Comparison of ENCODE assay signal across 19 cellular contexts in genomic region chrX:102672876-102673275, GRCh38.
"Had no signal": no experiment of that assay in that cellular context is flagged by ENCODE, and none has a peak within 500 bp of the region (broad histone marks: within the 10 kb centered on the region; RNA-seq: fewer than 3 reads in every experiment).

No MANE protein-coding gene starts in this region.

- H3K4me3 ChIP-seq: cardiac muscle cell, dorsolateral prefrontal cortex, gastrocnemius medialis, left lung, ovary, sigmoid colon, spleen had no signal

- H3K36me3 ChIP-seq: cardiac muscle cell, gastrocnemius medialis, left lung, ovary, sigmoid colon had no signal

- H3K4me1 ChIP-seq: gastrocnemius medialis, left lung, sigmoid colon, spleen had no signal

- ATAC-seq: activated T-cell treated with anti-CD3 and anti-CD28 coated beads, Interleukin-2, amount 50 U/mL, for 4 hours; gastrocnemius medialis; left lung; naive thymus-derived CD8-positive, alpha-beta T cell; SK-N-SH treated with all-trans-retinoic acid at 6 μM for 48 hours; stimulated activated memory B cell treated with anti-CD40 and anti-IgM and Interleukin-4, amounts not matched to agents 10 μg/mL and 1 μg/mL and 100 μg/mL, for 72 hours had no signal

- H3K9me3 ChIP-seq: gastrocnemius medialis, left lung, ovary, sigmoid colon had no signal

- H3K27me3 ChIP-seq: cardiac muscle cell, gastrocnemius medialis, left lung, ovary, sigmoid colon, spleen had no signal

- DNase-seq: activated CD4-positive, alpha-beta T cell treated with anti-CD3 and anti-CD28 coated beads, Interleukin-2, amount 50 U/mL, for 1 hour; activated CD4-positive, CD25-positive, alpha-beta regulatory T cell treated with anti-CD3 and anti-CD28 coated beads, Interleukin-2, amount 50 U/mL, for 72 hours; activated CD8-positive, alpha-beta memory T cell treated with anti-CD3 and anti-CD28 coated beads, Interleukin-2, amount 50 U/mL, for 4 hours; activated naive CD4-positive, alpha-beta T cell treated with anti-CD3 and anti-CD28 coated beads, Interleukin-2, amount 50 U/mL, for 16 hours; activated T-cell treated with anti-CD3 and anti-CD28 coated beads, Interleukin-2, amount 50 U/mL, for 4 hours; dorsolateral prefrontal cortex; gastrocnemius medialis; head of caudate nucleus; kidney; left lung; naive thymus-derived CD8-positive, alpha-beta T cell; ovary; sigmoid colon; spleen; stimulated activated CD4-positive, alpha-beta T cell treated with anti-CD3 and anti-CD28 coated beads, Interleukin-4, amount 100 ng/mL, for 4 hours; T-helper 1 cell had no signal

- H3K27ac ChIP-seq: cardiac muscle cell, dorsolateral prefrontal cortex, gastrocnemius medialis, left lung, ovary, spleen had no signal
